Comparison of ENCODE assay signal across 29 cellular contexts in genomic region chr13:46121597-46122163, GRCh38. TPM values are rescaled to one million over a fixed set of nuclear protein-coding genes. Genes with fewer than 3 reads are reported as not detected.
DNase-seq lines count a peak whose midpoint lies in the region; ATAC-seq, FAIRE-seq and TF ChIP-seq lines count a peak whose summit lies in the region.
"Had no signal": no experiment of that assay in that cellular context is flagged by ENCODE, and none has a peak within 500 bp of the region (broad histone marks: within the 10 kb centered on the region; RNA-seq: fewer than 3 reads in every experiment).

No MANE protein-coding gene starts in this region.

- no peak overlapping the region for H3K4me3 Mint-ChIP-seq in CD8-positive, alpha-beta memory T cell
- H3K4me3 Mint-ChIP-seq: activated CD8-positive, alpha-beta T cell treated with anti-CD3 and anti-CD28 coated beads, Interleukin-2, amount 10 ng/mL, durations not matched to agents 7 days and 5 days; activated T-cell treated with anti-CD3 and anti-CD28 coated beads, Interleukin-2, amount 50 U/mL, for 24 hours; stimulated activated effector memory CD8-positive, alpha-beta T cell treated with anti-CD3 and anti-CD28 coated beads, Interleukin-12 subunit alpha, Interleukin-12 subunit beta, amount 100 ng/mL, for 72 hours had no signal

- POLR2A ChIA-PET in CD8-positive, alpha-beta memory T cell (lab: Charles Lee) = no interaction called here

- H3K36me3 Mint-ChIP-seq in CD8-positive, alpha-beta memory T cell = peaks cover under 1 to 11% (median 7%) of the 10 kb centered on the region in 3 donors

- dilution Hi-C loops in keratinocyte (cut with MboI; ENCODE audit: extremely low pct_ligation_motif_present, low sequenced_read_pairs) = no loop called here

- peak overlapping the region in 7 of 8 donors; percentile 29 to 70 (median 48) for H3K27ac Mint-ChIP-seq in CD8-positive, alpha-beta memory T cell
- H3K27ac Mint-ChIP-seq: activated CD8-positive, alpha-beta T cell treated with anti-CD3 and anti-CD28 coated beads, Interleukin-2, amount 10 ng/mL, durations not matched to agents 7 days and 5 days; activated T-cell treated with anti-CD3 and anti-CD28 coated beads, Interleukin-2, amount 50 U/mL, for 24 hours; stimulated activated effector memory CD8-positive, alpha-beta T cell treated with anti-CD3 and anti-CD28 coated beads, Interleukin-12 subunit alpha, Interleukin-12 subunit beta, amount 100 ng/mL, for 72 hours had no signal

- H3K9ac ChIP-seq in keratinocyte (ENCODE audit: control insufficient read depth, extremely low read depth, insufficient read depth, low read length) = no peak overlapping the region

- H3K4me1 Mint-ChIP-seq in CD8-positive, alpha-beta memory T cell = peaks cover 37 to 49% (median 43%) of the 10 kb centered on the region in 3 donors

- peak overlapping the region; percentile 26 for H3K4me2 ChIP-seq in keratinocyte (ENCODE audit: control insufficient read depth, extremely low read depth, insufficient read depth, low read depth, low read length)

- H3K9me3 ChIP-seq in CD8-positive, alpha-beta memory T cell (ENCODE audit: low read length) = no peaks in the 10 kb centered on the region
- H3K9me3 ChIP-seq in keratinocyte (ENCODE audit: control insufficient read depth, low read depth, low read length) = no peaks in the 10 kb centered on the region
- H3K9me3 ChIP-seq: HAP-1, lower lobe of right lung, thoracic aorta had no signal

- H3K9me1 ChIP-seq in keratinocyte (ENCODE audit: control insufficient read depth, extremely low read depth, insufficient read depth, low read length) = no peaks in the 10 kb centered on the region

- no peaks in the 10 kb centered on the region for H3K9me3 Mint-ChIP-seq in CD8-positive, alpha-beta memory T cell
- H3K9me3 Mint-ChIP-seq: activated T-cell treated with anti-CD3 and anti-CD28 coated beads, Interleukin-2, amount 50 U/mL, for 24 hours; stimulated activated effector memory CD8-positive, alpha-beta T cell treated with anti-CD3 and anti-CD28 coated beads, Interleukin-12 subunit alpha, Interleukin-12 subunit beta, amount 100 ng/mL, for 72 hours had no signal

- H3K79me2 ChIP-seq in keratinocyte (ENCODE audit: control insufficient read depth, insufficient read depth, low read length) = no peaks in the 10 kb centered on the region

- CTCF ChIA-PET in CD8-positive, alpha-beta memory T cell (lab: Charles Lee) = no interaction called here

- no peak for DNase-seq in CD8-positive, alpha-beta memory T cell
- DNase-seq in RPMI7951 (ENCODE audit: low read depth) = peak; percentile 9
- DNase-seq in keratinocyte (ENCODE audit: low read depth, low spot score) = no peak
- DNase-seq in renal cortical epithelial cell (ENCODE audit: low read depth) = peak; percentile 45
- DNase-seq in A172 (ENCODE audit: low spot score) = no peak
- no peak for DNase-seq in GM19238 (ENCODE audit: insufficient read length, low spot score)
- DNase-seq: activated CD4-positive, CD25-positive, alpha-beta regulatory T cell; activated CD8-positive, alpha-beta T cell treated with anti-CD3 and anti-CD28 coated beads, Interleukin-2, amount 10 ng/mL, durations not matched to agents 7 days and 5 days; activated naive CD4-positive, alpha-beta T cell treated with Interleukin-2 at 50 U/mL for 16 hours; activated T-cell treated with anti-CD3 and anti-CD28 coated beads, Interleukin-2, amount 50 U/mL, for 24 hours; AML-193; amniotic stem cell; heart right ventricle; lower lobe of right lung; MM.1S; NCI-H1436; NCI-H2107; NCI-H510A; small intestine; stimulated activated CD4-positive, alpha-beta T cell treated with anti-CD3 and anti-CD28 coated beads, Interleukin-2, amount 100 ng/mL, for 24 hours; T1000 had no signal

- H3K36me3 ChIP-seq in CD8-positive, alpha-beta memory T cell (ENCODE audit: insufficient read depth, low read length) = peaks cover 8% of the 10 kb centered on the region
- H3K36me3 ChIP-seq in keratinocyte (ENCODE audit: control insufficient read depth in 2 of 2, extremely low read depth in 1 of 2, insufficient read depth in 2 of 2, low read length in 2 of 2) = no peaks in the 10 kb centered on the region
- H3K36me3 ChIP-seq: HAP-1, lower lobe of right lung, thoracic aorta had no signal

- H3K4me1 ChIP-seq in CD8-positive, alpha-beta memory T cell (ENCODE audit: insufficient read depth, low read length) = peaks cover 39% of the 10 kb centered on the region
- H3K4me1 ChIP-seq in keratinocyte (ENCODE audit: control insufficient read depth, extremely low read depth, insufficient read depth, low read length) = peaks cover 33% of the 10 kb centered on the region
- H3K4me1 ChIP-seq: HAP-1 had no signal

- no peak overlapping the region for H3K27ac ChIP-seq in CD8-positive, alpha-beta memory T cell (ENCODE audit: low read depth, low read length)
- H3K27ac ChIP-seq in keratinocyte (ENCODE audit: control insufficient read depth, insufficient read depth, low read length) = peak overlapping the region; percentile 32
- H3K27ac ChIP-seq: epithelial cell of prostate, heart right ventricle, lower lobe of right lung, RWPE1, thoracic aorta had no signal

- no peak for ATAC-seq in SK-N-SH treated with all-trans-retinoic acid at 6 μM for 48 hours
- ATAC-seq: activated CD8-positive, alpha-beta T cell treated with anti-CD3 and anti-CD28 coated beads, Interleukin-2, amount 10 ng/mL, durations not matched to agents 7 days and 5 days; stimulated activated effector memory CD8-positive, alpha-beta T cell treated with anti-CD3 and anti-CD28 coated beads, Interleukin-12 subunit alpha, Interleukin-12 subunit beta, amount 100 ng/mL, for 72 hours had no signal

- H3K4me3 ChIP-seq in CD8-positive, alpha-beta memory T cell (ENCODE audit: low read length) = no peak overlapping the region
- H3K4me3 ChIP-seq in keratinocyte (ENCODE audit: control insufficient read depth in 2 of 3, extremely low read depth in 1 of 3, insufficient read depth in 2 of 3, low read depth in 1 of 3, low read length in 3 of 3) = no peak overlapping the region
- H3K4me3 ChIP-seq: HAP-1, heart right ventricle, lower lobe of right lung, thoracic aorta had no signal

- no peaks in the 10 kb centered on the region for H3K27me3 ChIP-seq in CD8-positive, alpha-beta memory T cell (ENCODE audit: insufficient read depth, low read length, poor library complexity, severe bottlenecking)
- H3K27me3 ChIP-seq in keratinocyte (ENCODE audit: control insufficient read depth, extremely low read depth, insufficient read depth, low read length) = no peaks in the 10 kb centered on the region
- H3K27me3 ChIP-seq: heart right ventricle had no signal

- no peak for FAIRE-seq in keratinocyte (lab: Jason Lieb, UNC)
- FAIRE-seq: D721Med, small intestine had no signal

- no peaks in the 10 kb centered on the region for H4K20me1 ChIP-seq in keratinocyte (ENCODE audit: control insufficient read depth, extremely low read depth, insufficient read depth, low read length)

- H3K27me3 Mint-ChIP-seq in CD8-positive, alpha-beta memory T cell = no peaks in the 10 kb centered on the region
- H3K27me3 Mint-ChIP-seq: activated T-cell treated with anti-CD3 and anti-CD28 coated beads, Interleukin-2, amount 50 U/mL, for 24 hours had no signal

- TF ChIP-seq CTCF in keratinocyte (optimal IDR thresholded peaks at IDR 0.05 in 1 of 3, IDR thresholded peaks at IDR 0.05 in 1 of 3, conservative IDR thresholded peaks at IDR 0.05 in 1 of 3; ENCODE audit: extremely low read depth in 1 of 3, insufficient read depth in 2 of 3, low read length in 3 of 3) = no peak

- H2AFZ ChIP-seq in keratinocyte (ENCODE audit: control insufficient read depth, low read length) = peak overlapping the region; percentile 11

TF ChIP-seq in SK-N-SH treated with all-trans-retinoic acid at 6 μM for 48 hours, 23 proteins besides CTCF, POLR2A, EP300 and RAD21:
- TF ChIP-seq ISL1 (CRISPR knock-in tag; IDR thresholded peaks at IDR 0.05) = no peak
- no peak for TF ChIP-seq ZC3H10 (CRISPR knock-in tag; IDR thresholded peaks at IDR 0.05)
- TF ChIP-seq TSHZ2 (CRISPR knock-in tag; IDR thresholded peaks at IDR 0.05) = no peak
- no peak for TF ChIP-seq ARNTL (CRISPR knock-in tag; IDR thresholded peaks at IDR 0.05; ENCODE audit: borderline replicate concordance, low read depth)

RNA-seq across cellular contexts. Expression of gene CPB2, which starts 16.8 kb away (rescaled TPM):
- not detected for total RNA-seq in CD8-positive, alpha-beta memory T cell
- not detected for polyA plus RNA-seq in CD8-positive, alpha-beta memory T cell
- not detected in 2 replicates for total RNA-seq in RPMI7951 (2014; rRNA removed; shearing (Covaris generic))
- 0.06 to 0.26 TPM (median 0.08 TPM) in 3 replicates for polyA plus RNA-seq in keratinocyte
- 0.39 TPM for polyA plus RNA-seq in keratinocyte (2011; ENCODE audit: low read depth)
- polyA plus RNA-seq in keratinocyte (2011; cell fraction: cytosol; rRNA removed) = 0.12 and 0.39 TPM in 2 replicates
- polyA plus RNA-seq in keratinocyte (2011; cell fraction: nucleus; rRNA removed) = 0.17 and 0.23 TPM in 2 replicates
- 0.10 and 0.27 TPM in 2 replicates for polyA plus RNA-seq in keratinocyte (2012; ENCODE audit: low replicate concordance)
- polyA minus RNA-seq in keratinocyte = not detected in 3 replicates
- polyA minus RNA-seq in keratinocyte (2011; cell fraction: cytosol; rRNA and poly(A)+ RNA removed) = not detected
- not detected in 2 replicates for polyA minus RNA-seq in keratinocyte (2011; cell fraction: nucleus; rRNA and poly(A)+ RNA removed)
- total RNA-seq in renal cortical epithelial cell = not detected in 2 replicates
- total RNA-seq in A172 (2014; rRNA removed; shearing (Covaris generic)) = not detected in 2 replicates
- total RNA-seq: activated CD8-positive, alpha-beta T cell treated with anti-CD3 and anti-CD28 coated beads, Interleukin-2, amount 10 ng/mL, durations not matched to agents 7 days and 5 days; heart right ventricle; pulmonary artery endothelial cell; thoracic aorta had no signal
- polyA plus RNA-seq: heart right ventricle, small intestine had no signal

Comparison
In these comparisons a context has a peak if more than half of its experiments do, and no peak if none do; other contexts are left out.
1. DNase-seq: peak in RPMI7951 (single experiment) and renal cortical epithelial cell (single experiment); none in CD8-positive, alpha-beta memory T cell (0 of 5), keratinocyte (single experiment), A172 (single experiment) and GM19238 (single experiment).